ENCODE assay signal across 1 cellular context in genomic region chr12:57522019-57522886, GRCh38.
TF ChIP-seq lines count a peak whose summit lies in the region.

MBD6 (plus strand) TSS chr12:57522824; CDS start chr12:57524304, 1,480 bp downstream.

TF ChIP-seq in HEK293, 187 proteins besides CTCF, POLR2A, EP300 and RAD21 (continued from another document and continues in another):
- peak; percentile 90 for TF ChIP-seq SP3 (tag by site-specific recombination; IDR thresholded peaks at IDR 0.05)
- peak; percentile 86 for TF ChIP-seq ZNF394 (tag by site-specific recombination; IDR thresholded peaks at IDR 0.05; ENCODE audit: borderline replicate concordance)
- no peak for TF ChIP-seq ZNF146 (tag by site-specific recombination; IDR thresholded peaks at IDR 0.05)
- TF ChIP-seq ZSCAN30 (tag by site-specific recombination; IDR thresholded peaks at IDR 0.05) = peak; percentile 56
- peak; percentile 92 for TF ChIP-seq PRDM10 (tag by site-specific recombination; IDR thresholded peaks at IDR 0.05)
- TF ChIP-seq ZNF521 (tag by site-specific recombination; IDR thresholded peaks at IDR 0.05) = no peak
- TF ChIP-seq, protein P1, sequence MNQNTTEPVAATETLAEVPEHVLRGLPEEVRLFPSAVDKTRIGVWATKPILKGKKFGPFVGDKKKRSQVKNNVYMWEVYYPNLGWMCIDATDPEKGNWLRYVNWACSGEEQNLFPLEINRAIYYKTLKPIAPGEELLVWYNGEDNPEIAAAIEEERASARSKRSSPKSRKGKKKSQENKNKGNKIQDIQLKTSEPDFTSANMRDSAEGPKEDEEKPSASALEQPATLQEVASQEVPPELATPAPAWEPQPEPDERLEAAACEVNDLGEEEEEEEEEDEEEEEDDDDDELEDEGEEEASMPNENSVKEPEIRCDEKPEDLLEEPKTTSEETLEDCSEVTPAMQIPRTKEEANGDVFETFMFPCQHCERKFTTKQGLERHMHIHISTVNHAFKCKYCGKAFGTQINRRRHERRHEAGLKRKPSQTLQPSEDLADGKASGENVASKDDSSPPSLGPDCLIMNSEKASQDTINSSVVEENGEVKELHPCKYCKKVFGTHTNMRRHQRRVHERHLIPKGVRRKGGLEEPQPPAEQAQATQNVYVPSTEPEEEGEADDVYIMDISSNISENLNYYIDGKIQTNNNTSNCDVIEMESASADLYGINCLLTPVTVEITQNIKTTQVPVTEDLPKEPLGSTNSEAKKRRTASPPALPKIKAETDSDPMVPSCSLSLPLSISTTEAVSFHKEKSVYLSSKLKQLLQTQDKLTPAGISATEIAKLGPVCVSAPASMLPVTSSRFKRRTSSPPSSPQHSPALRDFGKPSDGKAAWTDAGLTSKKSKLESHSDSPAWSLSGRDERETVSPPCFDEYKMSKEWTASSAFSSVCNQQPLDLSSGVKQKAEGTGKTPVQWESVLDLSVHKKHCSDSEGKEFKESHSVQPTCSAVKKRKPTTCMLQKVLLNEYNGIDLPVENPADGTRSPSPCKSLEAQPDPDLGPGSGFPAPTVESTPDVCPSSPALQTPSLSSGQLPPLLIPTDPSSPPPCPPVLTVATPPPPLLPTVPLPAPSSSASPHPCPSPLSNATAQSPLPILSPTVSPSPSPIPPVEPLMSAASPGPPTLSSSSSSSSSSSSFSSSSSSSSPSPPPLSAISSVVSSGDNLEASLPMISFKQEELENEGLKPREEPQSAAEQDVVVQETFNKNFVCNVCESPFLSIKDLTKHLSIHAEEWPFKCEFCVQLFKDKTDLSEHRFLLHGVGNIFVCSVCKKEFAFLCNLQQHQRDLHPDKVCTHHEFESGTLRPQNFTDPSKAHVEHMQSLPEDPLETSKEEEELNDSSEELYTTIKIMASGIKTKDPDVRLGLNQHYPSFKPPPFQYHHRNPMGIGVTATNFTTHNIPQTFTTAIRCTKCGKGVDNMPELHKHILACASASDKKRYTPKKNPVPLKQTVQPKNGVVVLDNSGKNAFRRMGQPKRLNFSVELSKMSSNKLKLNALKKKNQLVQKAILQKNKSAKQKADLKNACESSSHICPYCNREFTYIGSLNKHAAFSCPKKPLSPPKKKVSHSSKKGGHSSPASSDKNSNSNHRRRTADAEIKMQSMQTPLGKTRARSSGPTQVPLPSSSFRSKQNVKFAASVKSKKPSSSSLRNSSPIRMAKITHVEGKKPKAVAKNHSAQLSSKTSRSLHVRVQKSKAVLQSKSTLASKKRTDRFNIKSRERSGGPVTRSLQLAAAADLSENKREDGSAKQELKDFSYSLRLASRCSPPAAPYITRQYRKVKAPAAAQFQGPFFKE (tag by site-specific recombination; IDR thresholded peaks at IDR 0.05; ENCODE audit: borderline replicate concordance) = no peak
- TF ChIP-seq ZNF549 (tag by site-specific recombination; IDR thresholded peaks at IDR 0.05) = no peak
- TF ChIP-seq ZNF214 (tag by site-specific recombination; IDR thresholded peaks at IDR 0.05; ENCODE audit: borderline replicate concordance) = no peak
- no peak for TF ChIP-seq ZNF112 (tag by site-specific recombination; IDR thresholded peaks at IDR 0.05)
- TF ChIP-seq ZNF155 (tag by site-specific recombination; IDR thresholded peaks at IDR 0.05) = no peak
- TF ChIP-seq ZBTB7A (tag by site-specific recombination; IDR thresholded peaks at IDR 0.05; ENCODE audit: low read depth) = peak; percentile 92
- TF ChIP-seq ZNF624 (tag by site-specific recombination; IDR thresholded peaks at IDR 0.05) = no peak
- TF ChIP-seq ZNF596 (tag by site-specific recombination; IDR thresholded peaks at IDR 0.05) = no peak
- peak; percentile 91 for TF ChIP-seq ZEB2 (tag by site-specific recombination; IDR thresholded peaks at IDR 0.05)
- TF ChIP-seq ZNF837 (tag by site-specific recombination; IDR thresholded peaks at IDR 0.05) = no peak
- peak; percentile 91 for TF ChIP-seq ZNF600 (tag by site-specific recombination; IDR thresholded peaks at IDR 0.05)
- TF ChIP-seq, protein P2, sequence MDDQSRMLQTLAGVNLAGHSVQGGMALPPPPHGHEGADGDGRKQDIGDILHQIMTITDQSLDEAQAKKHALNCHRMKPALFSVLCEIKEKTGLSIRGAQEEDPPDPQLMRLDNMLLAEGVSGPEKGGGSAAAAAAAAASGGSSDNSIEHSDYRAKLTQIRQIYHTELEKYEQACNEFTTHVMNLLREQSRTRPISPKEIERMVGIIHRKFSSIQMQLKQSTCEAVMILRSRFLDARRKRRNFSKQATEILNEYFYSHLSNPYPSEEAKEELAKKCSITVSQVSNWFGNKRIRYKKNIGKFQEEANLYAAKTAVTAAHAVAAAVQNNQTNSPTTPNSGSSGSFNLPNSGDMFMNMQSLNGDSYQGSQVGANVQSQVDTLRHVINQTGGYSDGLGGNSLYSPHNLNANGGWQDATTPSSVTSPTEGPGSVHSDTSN (CRISPR knock-in tag; IDR thresholded peaks at IDR 0.05) = peak; percentile 9; the same call in 1 of the 2 replicates
- 0 out of 2 replicates have a peak, but pooled peaks have one; percentile 36 for TF ChIP-seq OSR2 (tag by site-specific recombination; IDR thresholded peaks at IDR 0.05)
- TF ChIP-seq, protein P3, sequence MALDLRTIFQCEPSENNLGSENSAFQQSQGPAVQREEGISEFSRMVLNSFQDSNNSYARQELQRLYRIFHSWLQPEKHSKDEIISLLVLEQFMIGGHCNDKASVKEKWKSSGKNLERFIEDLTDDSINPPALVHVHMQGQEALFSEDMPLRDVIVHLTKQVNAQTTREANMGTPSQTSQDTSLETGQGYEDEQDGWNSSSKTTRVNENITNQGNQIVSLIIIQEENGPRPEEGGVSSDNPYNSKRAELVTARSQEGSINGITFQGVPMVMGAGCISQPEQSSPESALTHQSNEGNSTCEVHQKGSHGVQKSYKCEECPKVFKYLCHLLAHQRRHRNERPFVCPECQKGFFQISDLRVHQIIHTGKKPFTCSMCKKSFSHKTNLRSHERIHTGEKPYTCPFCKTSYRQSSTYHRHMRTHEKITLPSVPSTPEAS (tag by site-specific recombination; IDR thresholded peaks at IDR 0.05) = 0 out of 2 replicates have a peak, but pooled peaks have one; percentile 20
- TF ChIP-seq HIC1 (tag by site-specific recombination; IDR thresholded peaks at IDR 0.05) = 0 out of 2 replicates have a peak, but pooled peaks have one; percentile 56
- peak; percentile 91 for TF ChIP-seq SP7 (tag by site-specific recombination; IDR thresholded peaks at IDR 0.05)
- TF ChIP-seq TCF7L2 (IDR thresholded peaks at IDR 0.05; ENCODE audit: borderline replicate concordance, low read depth, low read length) = peak; percentile 83
- TF ChIP-seq ZNF610 (tag by site-specific recombination; IDR thresholded peaks at IDR 0.05; ENCODE audit: borderline replicate concordance) = no peak
- TF ChIP-seq, protein P4, sequence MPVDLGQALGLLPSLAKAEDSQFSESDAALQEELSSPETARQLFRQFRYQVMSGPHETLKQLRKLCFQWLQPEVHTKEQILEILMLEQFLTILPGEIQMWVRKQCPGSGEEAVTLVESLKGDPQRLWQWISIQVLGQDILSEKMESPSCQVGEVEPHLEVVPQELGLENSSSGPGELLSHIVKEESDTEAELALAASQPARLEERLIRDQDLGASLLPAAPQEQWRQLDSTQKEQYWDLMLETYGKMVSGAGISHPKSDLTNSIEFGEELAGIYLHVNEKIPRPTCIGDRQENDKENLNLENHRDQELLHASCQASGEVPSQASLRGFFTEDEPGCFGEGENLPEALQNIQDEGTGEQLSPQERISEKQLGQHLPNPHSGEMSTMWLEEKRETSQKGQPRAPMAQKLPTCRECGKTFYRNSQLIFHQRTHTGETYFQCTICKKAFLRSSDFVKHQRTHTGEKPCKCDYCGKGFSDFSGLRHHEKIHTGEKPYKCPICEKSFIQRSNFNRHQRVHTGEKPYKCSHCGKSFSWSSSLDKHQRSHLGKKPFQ (tag by site-specific recombination; IDR thresholded peaks at IDR 0.05) = no peak
- peak; percentile 87 for TF ChIP-seq ZBTB20 (tag by site-specific recombination; IDR thresholded peaks at IDR 0.05)
- no peak for TF ChIP-seq ZNF354C (tag by site-specific recombination; IDR thresholded peaks at IDR 0.05; ENCODE audit: borderline replicate concordance, low read depth)
- peak; percentile 68; the same call in 1 of the 2 replicates for TF ChIP-seq ZFHX2 (tag by site-specific recombination; conservative IDR thresholded peaks at IDR 0.05)
- TF ChIP-seq ZNF585B (tag by site-specific recombination; IDR thresholded peaks at IDR 0.05) = no peak
- TF ChIP-seq YY1 (tag by site-specific recombination; IDR thresholded peaks at IDR 0.05) = no peak
- TF ChIP-seq, protein P5, sequence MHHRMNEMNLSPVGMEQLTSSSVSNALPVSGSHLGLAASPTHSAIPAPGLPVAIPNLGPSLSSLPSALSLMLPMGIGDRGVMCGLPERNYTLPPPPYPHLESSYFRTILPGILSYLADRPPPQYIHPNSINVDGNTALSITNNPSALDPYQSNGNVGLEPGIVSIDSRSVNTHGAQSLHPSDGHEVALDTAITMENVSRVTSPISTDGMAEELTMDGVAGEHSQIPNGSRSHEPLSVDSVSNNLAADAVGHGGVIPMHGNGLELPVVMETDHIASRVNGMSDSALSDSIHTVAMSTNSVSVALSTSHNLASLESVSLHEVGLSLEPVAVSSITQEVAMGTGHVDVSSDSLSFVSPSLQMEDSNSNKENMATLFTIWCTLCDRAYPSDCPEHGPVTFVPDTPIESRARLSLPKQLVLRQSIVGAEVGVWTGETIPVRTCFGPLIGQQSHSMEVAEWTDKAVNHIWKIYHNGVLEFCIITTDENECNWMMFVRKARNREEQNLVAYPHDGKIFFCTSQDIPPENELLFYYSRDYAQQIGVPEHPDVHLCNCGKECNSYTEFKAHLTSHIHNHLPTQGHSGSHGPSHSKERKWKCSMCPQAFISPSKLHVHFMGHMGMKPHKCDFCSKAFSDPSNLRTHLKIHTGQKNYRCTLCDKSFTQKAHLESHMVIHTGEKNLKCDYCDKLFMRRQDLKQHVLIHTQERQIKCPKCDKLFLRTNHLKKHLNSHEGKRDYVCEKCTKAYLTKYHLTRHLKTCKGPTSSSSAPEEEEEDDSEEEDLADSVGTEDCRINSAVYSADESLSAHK (tag by site-specific recombination; IDR thresholded peaks at IDR 0.05) = peak; percentile 92
- TF ChIP-seq EGR2 (tag by site-specific recombination; IDR thresholded peaks at IDR 0.05; ENCODE audit: low read depth) = peak; percentile 47
- TF ChIP-seq ZNF692 (tag by site-specific recombination; IDR thresholded peaks at IDR 0.05) = peak; percentile 57; the same call in 1 of the 2 replicates
- peak; percentile 92 for TF ChIP-seq KLF10 (tag by site-specific recombination; IDR thresholded peaks at IDR 0.05)
- TF ChIP-seq ZSCAN16 (tag by site-specific recombination; IDR thresholded peaks at IDR 0.05) = no peak
- peak; percentile 83 for TF ChIP-seq ZNF24 (tag by site-specific recombination; IDR thresholded peaks at IDR 0.05)
- TF ChIP-seq YY2 (tag by site-specific recombination; IDR thresholded peaks at IDR 0.05) = peak; percentile 70; the same call in 1 of the 2 replicates
- TF ChIP-seq PRDM1 (tag by site-specific recombination; IDR thresholded peaks at IDR 0.05) = peak; percentile 22; the same call in 1 of the 2 replicates
- no peak for TF ChIP-seq ZNF571 (tag by site-specific recombination; IDR thresholded peaks at IDR 0.05)
- no peak; the same call in 1 of the 2 replicates for TF ChIP-seq TRIM28 (IDR thresholded peaks at IDR 0.05; ENCODE audit: borderline replicate concordance, low read length)
- no peak for TF ChIP-seq SALL2 (tag by site-specific recombination; IDR thresholded peaks at IDR 0.05; ENCODE audit: borderline replicate concordance)
